ENCODE assay signal across 1 cellular context in the genomic region with DNA sequence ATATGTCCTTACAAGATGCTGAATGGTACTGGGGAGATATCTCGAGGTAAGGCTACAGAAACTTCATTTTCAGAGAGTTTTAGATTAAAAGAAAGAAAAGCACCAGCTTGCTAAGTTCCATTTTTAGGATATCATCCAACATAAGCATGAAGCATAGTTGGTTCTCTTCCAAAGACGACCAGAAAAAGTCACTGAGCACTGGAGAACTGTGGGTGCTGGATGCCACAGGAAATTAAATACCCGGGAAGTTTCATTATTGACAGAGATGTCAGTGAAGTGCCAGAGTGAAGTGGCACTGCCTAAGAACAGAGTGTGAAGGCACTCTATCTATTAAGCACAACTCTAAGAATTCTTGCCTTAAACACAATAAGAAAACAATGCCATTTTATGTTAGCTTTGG.
TF ChIP-seq lines count a peak whose summit lies in the region.

No MANE protein-coding gene starts in this region.

TF ChIP-seq in GM12878, 131 proteins besides CTCF, POLR2A, EP300 and RAD21:
- TF ChIP-seq SREBF1 (IDR thresholded peaks at IDR 0.05; ENCODE audit: low read length) (no peak), RAD51 (IDR thresholded peaks at IDR 0.05) (no peak), TAF1 (IDR thresholded peaks at IDR 0.05; ENCODE audit: borderline replicate concordance, low read depth, low read length) (no peak), GABPA (IDR thresholded peaks at IDR 0.05; ENCODE audit: low read depth) (no peak)
